In genomic region chr16:89315271-89315670, GRCh38 we compare ENCODE assay signal across 1 cellular context.
TF ChIP-seq lines count a peak whose summit lies in the region.

No MANE protein-coding gene starts in this region.

TF ChIP-seq in HCT116, 20 proteins besides CTCF, POLR2A, EP300 and RAD21 (continued from another document):
- TF ChIP-seq REST (IDR thresholded peaks at IDR 0.05; ENCODE audit: low read depth) (no peak), EGR1 (IDR thresholded peaks at IDR 0.05; ENCODE audit: low read depth) (no peak)
